In the genomic region with DNA sequence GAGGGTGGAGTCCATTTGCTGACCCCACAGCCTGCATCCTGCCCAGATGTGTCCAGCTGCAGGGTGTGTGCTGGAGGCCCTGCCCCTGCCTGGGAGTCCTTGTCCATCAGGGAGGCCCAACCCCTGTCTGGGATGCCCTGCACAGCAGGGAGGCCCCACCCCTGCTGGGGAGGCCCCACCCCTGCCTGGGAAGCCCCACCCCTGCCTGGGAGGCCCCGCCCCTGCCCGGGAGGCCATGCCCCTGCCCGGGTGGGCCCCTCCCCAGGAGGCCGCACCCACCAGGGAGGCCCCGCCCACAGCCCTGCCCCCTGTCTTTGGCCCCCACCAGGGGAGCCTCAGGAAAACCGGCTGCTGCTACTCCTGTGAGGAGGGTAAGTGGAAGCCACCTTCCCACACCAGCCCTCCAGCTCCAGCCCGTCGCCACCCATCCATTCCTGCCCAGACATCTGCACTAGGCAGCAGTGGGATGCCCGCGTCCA, we compare ENCODE assay signal across 1 cellular context.
TF ChIP-seq lines count a peak whose summit lies in the region.

No MANE protein-coding gene starts in this region.

TF ChIP-seq in A549, 52 proteins besides CTCF, POLR2A, EP300 and RAD21 (continued from another document):
- TF ChIP-seq USF2 (IDR thresholded peaks at IDR 0.05) = no peak
